ENCODE assay signal across 2 cellular contexts in the genomic region with DNA sequence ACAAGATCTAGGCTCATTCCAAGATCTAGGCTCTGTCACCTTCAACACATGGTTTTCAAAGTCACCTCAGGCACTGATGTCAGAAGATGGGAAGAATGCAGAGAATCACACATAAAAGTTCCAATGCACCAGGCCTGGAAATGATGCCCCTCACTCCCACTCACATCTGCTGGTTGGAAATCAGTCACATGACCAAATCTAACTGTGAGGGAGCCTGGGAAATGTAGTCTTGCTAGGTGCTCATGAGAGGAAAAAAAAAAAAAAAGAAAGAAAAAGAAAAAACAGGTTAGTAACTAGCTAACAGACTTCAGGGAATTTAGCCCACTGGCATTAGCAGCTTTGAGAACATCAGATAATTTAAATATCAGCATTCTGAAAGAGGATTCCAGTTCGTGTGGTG.
TF ChIP-seq lines count a peak whose summit lies in the region.

No MANE protein-coding gene starts in this region.

TF ChIP-seq in A549, 52 proteins besides CTCF, POLR2A, EP300 and RAD21:
- TF ChIP-seq, protein P1, sequence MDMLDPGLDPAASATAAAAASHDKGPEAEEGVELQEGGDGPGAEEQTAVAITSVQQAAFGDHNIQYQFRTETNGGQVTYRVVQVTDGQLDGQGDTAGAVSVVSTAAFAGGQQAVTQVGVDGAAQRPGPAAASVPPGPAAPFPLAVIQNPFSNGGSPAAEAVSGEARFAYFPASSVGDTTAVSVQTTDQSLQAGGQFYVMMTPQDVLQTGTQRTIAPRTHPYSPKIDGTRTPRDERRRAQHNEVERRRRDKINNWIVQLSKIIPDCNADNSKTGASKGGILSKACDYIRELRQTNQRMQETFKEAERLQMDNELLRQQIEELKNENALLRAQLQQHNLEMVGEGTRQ (IDR thresholded peaks at IDR 0.05) = peak; percentile 33
- TF ChIP-seq E2F6 (IDR thresholded peaks at IDR 0.05; ENCODE audit: borderline replicate concordance, low read depth) = no peak

TF ChIP-seq in WTC11, 78 proteins besides CTCF, POLR2A, EP300 and RAD21:
- TF ChIP-seq AFF4 (CRISPR knock-in tag; IDR thresholded peaks at IDR 0.05; ENCODE audit: borderline replicate concordance) = no peak
- TF ChIP-seq USF1 (CRISPR knock-in tag; IDR thresholded peaks at IDR 0.05) = peak; percentile 93
- TF ChIP-seq TEAD1 (CRISPR knock-in tag; IDR thresholded peaks at IDR 0.05) = no peak
- TF ChIP-seq, protein P1 (CRISPR knock-in tag; IDR thresholded peaks at IDR 0.05) = peak; percentile 92
